10 cellular contexts compared by ENCODE assay signal in genomic region chr4:156298230-156298629, GRCh38.
A peak's percentile ranks its signal among the peaks of the same experiment; 100 is the strongest.
DNase-seq lines count a peak whose midpoint lies in the region; ATAC-seq and TF ChIP-seq lines count a peak whose summit lies in the region.
"Had no signal": no experiment of that assay in that cellular context is flagged by ENCODE, and none has a peak within 500 bp of the region (broad histone marks: within the 10 kb centered on the region; RNA-seq: fewer than 3 reads in every experiment).

No MANE protein-coding gene starts in this region.

- H3K9me3 ChIP-seq in CD8-positive, alpha-beta memory T cell (ENCODE audit: low read length), result no peaks in the 10 kb centered on the region
- H3K9me3 ChIP-seq: spleen, thoracic aorta had no signal

- H3K36me3 ChIP-seq in CD8-positive, alpha-beta memory T cell (ENCODE audit: insufficient read depth, low read length), result no peaks in the 10 kb centered on the region
- H3K36me3 ChIP-seq: spleen, thoracic aorta had no signal

- no peaks in the 10 kb centered on the region for H3K36me3 Mint-ChIP-seq in nephron (ENCODE audit: low read depth)
- no peaks in the 10 kb centered on the region for H3K36me3 Mint-ChIP-seq in CD8-positive, alpha-beta memory T cell

- TF ChIP-seq CTCF in nephron (IDR thresholded peaks at IDR 0.05; ENCODE audit: unreplicated experiment in 3 of 3), result no peak

- CTCF ChIA-PET in CD8-positive, alpha-beta memory T cell (lab: Charles Lee), result no interaction called here

- peak overlapping the region; percentile 18 to 38 (median 27) for H3K27ac Mint-ChIP-seq in nephron
- no peak overlapping the region for H3K27ac Mint-ChIP-seq in CD8-positive, alpha-beta memory T cell

- no peaks in the 10 kb centered on the region for H3K9me3 Mint-ChIP-seq in nephron
- peaks cover 0 to 11% (median 6%) of the 10 kb centered on the region in 5 donors for H3K9me3 Mint-ChIP-seq in CD8-positive, alpha-beta memory T cell

- H3K4me1 ChIP-seq in CD8-positive, alpha-beta memory T cell (ENCODE audit: insufficient read depth, low read length), result no peaks in the 10 kb centered on the region
- H3K4me1 ChIP-seq: spleen had no signal

- H3K27me3 ChIP-seq in CD8-positive, alpha-beta memory T cell (ENCODE audit: insufficient read depth, low read length, poor library complexity, severe bottlenecking), result no peaks in the 10 kb centered on the region
- H3K27me3 ChIP-seq: spleen had no signal

- DNase-seq in DMS153 treated with DMSO at 0.1 percent for 48 hours (lab: John Stamatoyannopoulos, UW; ENCODE audit: unreplicated experiment) (peak; percentile 78), NCI-H2196 (lab: John Stamatoyannopoulos, UW; ENCODE audit: unreplicated experiment) (peak; percentile 28), fibroblast of gingiva (ENCODE audit: low read depth) (peak; percentile 89), NCI-H524 (lab: John Stamatoyannopoulos, UW) (no peak), midbrain (lab: John Stamatoyannopoulos, UW) (no peak)
- DNase-seq in CD8-positive, alpha-beta memory T cell, result no peak
- DNase-seq: spleen had no signal

- ATAC-seq in GM18511 (IDR thresholded peaks at IDR 0.05; ENCODE audit: unreplicated experiment), result no peak

- H3K4me3 Mint-ChIP-seq in nephron, result no peak overlapping the region
- no peak overlapping the region for H3K4me3 Mint-ChIP-seq in CD8-positive, alpha-beta memory T cell

- H3K27ac ChIP-seq in CD8-positive, alpha-beta memory T cell (ENCODE audit: low read depth, low read length), result no peak overlapping the region
- H3K27ac ChIP-seq: spleen, thoracic aorta had no signal

- POLR2A ChIA-PET in CD8-positive, alpha-beta memory T cell (lab: Charles Lee), result no interaction called here

- H3K4me1 Mint-ChIP-seq in nephron, result peaks cover 40% of the 10 kb centered on the region
- no peaks in the 10 kb centered on the region for H3K4me1 Mint-ChIP-seq in CD8-positive, alpha-beta memory T cell

- no peak overlapping the region for H3K4me3 ChIP-seq in CD8-positive, alpha-beta memory T cell (ENCODE audit: low read length)
- H3K4me3 ChIP-seq: spleen, thoracic aorta had no signal

- H3K27me3 Mint-ChIP-seq in nephron (ENCODE audit: low read depth), result no peaks in the 10 kb centered on the region
- H3K27me3 Mint-ChIP-seq in CD8-positive, alpha-beta memory T cell, result no peaks in the 10 kb centered on the region

Comparison
In these comparisons a context has a peak if more than half of its experiments do, and no peak if none do; other contexts are left out.
1. DNase-seq: peak in DMS153 treated with DMSO at 0.1 percent for 48 hours (single experiment), NCI-H2196 (single experiment) and fibroblast of gingiva (single experiment); none in NCI-H524 (0 of 2), CD8-positive, alpha-beta memory T cell (0 of 5) and midbrain (single experiment).
2. H3K27ac Mint-ChIP-seq: peak in nephron (3 of 3); none in CD8-positive, alpha-beta memory T cell (0 of 8).